ENCODE assay signal across 24 cellular contexts in the genomic region with DNA sequence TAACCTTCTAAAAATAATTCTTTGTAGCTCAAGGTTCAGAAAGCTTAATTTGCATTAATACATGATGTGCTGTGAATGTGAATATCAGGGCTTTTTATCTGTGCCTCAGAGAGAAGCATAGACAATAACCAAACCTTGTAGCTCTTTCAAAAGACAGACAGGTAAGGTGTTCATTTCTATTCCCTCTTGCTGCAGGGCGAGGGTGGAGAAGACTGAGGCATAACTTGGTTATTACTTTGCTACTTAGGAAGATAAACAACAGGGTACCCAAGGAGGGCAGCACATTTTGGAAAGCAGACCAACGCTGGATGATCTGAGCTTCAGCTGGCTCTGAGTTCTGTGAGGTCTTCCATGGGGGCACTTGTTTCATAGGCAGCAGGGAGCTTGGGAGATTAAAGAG.
"Had no signal": no experiment of that assay in that cellular context is flagged by ENCODE, and none has a peak within 500 bp of the region (broad histone marks: within the 10 kb centered on the region; RNA-seq: fewer than 3 reads in every experiment).

No MANE protein-coding gene starts in this region.

- H3K27ac ChIP-seq: colonic mucosa, coronary artery, dorsolateral prefrontal cortex, epithelial cell of prostate, esophagus muscularis mucosa, esophagus squamous epithelium, foreskin keratinocyte, gastrocnemius medialis, gastroesophageal sphincter, heart left ventricle, heart right ventricle had no signal

- H3K36me3 ChIP-seq: colonic mucosa, esophagus muscularis mucosa, esophagus squamous epithelium, gastrocnemius medialis, gastroesophageal sphincter, heart left ventricle, heart right ventricle had no signal

- ATAC-seq: effector memory CD8-positive, alpha-beta T cell; esophagus mucosa; foreskin keratinocyte; gastrocnemius medialis; gastroesophageal sphincter; heart left ventricle; heart right ventricle had no signal

- H3K4me1 ChIP-seq: colonic mucosa, esophagus muscularis mucosa, foreskin keratinocyte, gastrocnemius medialis, gastroesophageal sphincter, heart left ventricle, heart right ventricle had no signal

- H3K4me3 ChIP-seq: colonic mucosa, coronary artery, dorsolateral prefrontal cortex, esophagus muscularis mucosa, esophagus squamous epithelium, gastrocnemius medialis, gastroesophageal sphincter, heart left ventricle, heart right ventricle had no signal

- H3K4me3 Mint-ChIP-seq: dendritic cell treated with granulocyte-macrophage colony-stimulating factor and Interleukin-4, amounts not matched to agents 40 ng/mL and 50 ng/mL, for 4 days; effector memory CD8-positive, alpha-beta T cell; endodermal cell had no signal

- DNase-seq: colonic mucosa; cortex of kidney; dermis blood vessel endothelial cell; dorsolateral prefrontal cortex; effector CD4-positive, alpha-beta T cell; effector CD8-positive, alpha-beta T cell; effector memory CD4-positive, alpha-beta T cell; effector memory CD8-positive, alpha-beta T cell; endodermal cell; erythroblast; esophagus squamous epithelium; foreskin fibroblast; foreskin keratinocyte; foreskin melanocyte; gastrocnemius medialis; glutamatergic neuron; heart left ventricle; heart right ventricle had no signal

- H3K27me3 ChIP-seq: colonic mucosa, dorsolateral prefrontal cortex, esophagus muscularis mucosa, esophagus squamous epithelium, foreskin keratinocyte, gastrocnemius medialis, gastroesophageal sphincter, heart left ventricle, heart right ventricle had no signal

- H3K9me3 Mint-ChIP-seq: dendritic cell treated with granulocyte-macrophage colony-stimulating factor and Interleukin-4, amounts not matched to agents 40 ng/mL and 50 ng/mL, for 4 days; effector memory CD8-positive, alpha-beta T cell; endodermal cell had no signal

- H3K27me3 Mint-ChIP-seq: dendritic cell treated with granulocyte-macrophage colony-stimulating factor and Interleukin-4, amounts not matched to agents 40 ng/mL and 50 ng/mL, for 4 days; effector memory CD8-positive, alpha-beta T cell had no signal
